In the genomic region with DNA sequence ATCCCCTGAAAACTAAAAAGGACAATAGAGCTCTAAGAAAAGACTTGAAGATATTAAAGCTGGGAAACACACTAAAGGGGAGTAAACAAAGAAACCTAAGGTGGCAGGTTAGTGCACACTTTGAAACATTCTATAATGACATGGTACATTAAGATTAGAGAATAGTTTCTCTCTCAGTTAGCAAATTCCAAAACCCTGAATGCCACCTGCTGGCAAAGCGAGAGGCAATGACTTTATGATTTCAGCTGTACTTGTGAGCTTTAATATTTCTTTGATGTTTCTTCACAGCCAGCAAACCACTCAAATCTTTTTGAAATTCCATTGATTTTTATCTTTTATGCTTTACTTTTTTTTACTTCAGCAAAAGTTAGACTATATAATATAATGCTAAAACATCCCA, we compare ENCODE assay signal across 12 cellular contexts.
DNase-seq lines count a peak whose midpoint lies in the region; ATAC-seq, FAIRE-seq and TF ChIP-seq lines count a peak whose summit lies in the region.
"Had no signal": no experiment of that assay in that cellular context is flagged by ENCODE, and none has a peak within 500 bp of the region (broad histone marks: within the 10 kb centered on the region; RNA-seq: fewer than 3 reads in every experiment).

No MANE protein-coding gene starts in this region.

- no peak for TF ChIP-seq POLR2A in right lobe of liver (IDR thresholded peaks at IDR 0.05)
- TF ChIP-seq POLR2A in ovary (IDR thresholded peaks at IDR 0.05) = no peak

- TF ChIP-seq CTCF in Caco-2 (IDR thresholded peaks at IDR 0.05; ENCODE audit: insufficient read depth in 1 of 2, low read depth in 1 of 2, low read length in 1 of 2, severe bottlenecking in 1 of 2, unreplicated experiment in 1 of 2) (peak; percentile 21 to 52), right lobe of liver (IDR thresholded peaks at IDR 0.05) (peak in 3 of 4 donors; percentile 13 to 34 (median 21)), ovary (IDR thresholded peaks at IDR 0.05) (no peak)

- FAIRE-seq in HTR-8/SVneo (lab: Jason Lieb, UNC) = no peak

- H3K27ac ChIP-seq in right lobe of liver (no peak overlapping the region), ovary (no peak overlapping the region)
- H3K27ac ChIP-seq: uterus had no signal

- no peaks in the 10 kb centered on the region for H3K9me3 Mint-ChIP-seq in Caco-2 (ENCODE audit: unreplicated experiment)
- peaks cover 3% of the 10 kb centered on the region for H3K9me3 Mint-ChIP-seq in stimulated activated memory B cell treated with anti-CD40 and anti-IgM and Interleukin-4, amounts not matched to agents 10 μg/mL and 1 μg/mL and 100 μg/mL, for 72 hours
- H3K9me3 Mint-ChIP-seq: brain; natural killer cell treated with Interleukin-12 subunit alpha and Interleukin-12 subunit beta and Interleukin-15 and Interleukin-18, amount 100 ng/mL, for 72 hours had no signal

- 63% methylated on average over 1 of the region's 1 CpG for WGBS in right lobe of liver (ENCODE audit: insufficient coverage, low coverage, low lambda C conversion rate, missing lambda C conversion rate)
- 27 to 44% (median 36%) methylated on average over 1 of the region's 1 CpG for WGBS in ovary, 3 donors

- H3K9me3 ChIP-seq in Caco-2 (no peaks in the 10 kb centered on the region), right lobe of liver (no peaks in the 10 kb centered on the region), ovary (no peaks in the 10 kb centered on the region)
- H3K9me3 ChIP-seq: uterus had no signal

- H3K4me3 ChIP-seq in Caco-2 (ENCODE audit: low read depth, low read length) (no peak overlapping the region), right lobe of liver (no peak overlapping the region), ovary (no peak overlapping the region)
- H3K4me3 ChIP-seq: uterus had no signal

- POLR2A ChIA-PET in Caco-2 (lab: Charles Lee) = no interaction called here

- no peaks in the 10 kb centered on the region for H3K27me3 Mint-ChIP-seq in Caco-2 (ENCODE audit: insufficient read depth, unreplicated experiment)
- H3K27me3 Mint-ChIP-seq in stimulated activated memory B cell treated with anti-CD40 and anti-IgM and Interleukin-4, amounts not matched to agents 10 μg/mL and 1 μg/mL and 100 μg/mL, for 72 hours = no peaks in the 10 kb centered on the region
- H3K27me3 Mint-ChIP-seq: brain had no signal

- CTCF ChIA-PET in Caco-2 (lab: Charles Lee) = interaction anchor here (0.6 to 1.0 kb wide), 4 partner anchors 54 to 166 kb away, joined by 4 to 6 read pairs (median 5); no protein-coding TSS in a partner anchor

- BruUV-seq in Caco-2 (replicated peaks; lab: Mats Ljungman, UMichigan) = no TSS peak

- H3K27ac Mint-ChIP-seq in Caco-2 (ENCODE audit: unreplicated experiment) = no peak overlapping the region
- no peak overlapping the region for H3K27ac Mint-ChIP-seq in stimulated activated memory B cell treated with anti-CD40 and anti-IgM and Interleukin-4, amounts not matched to agents 10 μg/mL and 1 μg/mL and 100 μg/mL, for 72 hours
- H3K27ac Mint-ChIP-seq: brain; natural killer cell treated with Interleukin-12 subunit alpha and Interleukin-12 subunit beta and Interleukin-15 and Interleukin-18, amount 100 ng/mL, for 72 hours had no signal

- no peak for TF ChIP-seq EP300 in ovary (IDR thresholded peaks at IDR 0.05)

- intact Hi-C loops in Caco-2 (cut with micrococcal nuclease; ENCODE audit: unreplicated experiment) (loop anchor here (5.0 kb wide), 2 partner anchors 49 to 169 kb away; no protein-coding TSS in a partner anchor), right lobe of liver (cut with DNase I) (no loop called here), ovary (cut with DNase I) (no loop called here)

- peaks cover 93% of the 10 kb centered on the region for H3K36me3 Mint-ChIP-seq in Caco-2 (ENCODE audit: insufficient read depth, unreplicated experiment)
- no peaks in the 10 kb centered on the region for H3K36me3 Mint-ChIP-seq in stimulated activated memory B cell treated with anti-CD40 and anti-IgM and Interleukin-4, amounts not matched to agents 10 μg/mL and 1 μg/mL and 100 μg/mL, for 72 hours
- H3K36me3 Mint-ChIP-seq: brain; natural killer cell treated with Interleukin-12 subunit alpha and Interleukin-12 subunit beta and Interleukin-15 and Interleukin-18, amount 100 ng/mL, for 72 hours had no signal

- H3K36me3 ChIP-seq in Caco-2 (ENCODE audit: control insufficient read depth, insufficient read depth, low read length) (no peaks in the 10 kb centered on the region; the same call in 1 of the 2 replicates), right lobe of liver (no peaks in the 10 kb centered on the region), ovary (no peaks in the 10 kb centered on the region)
- H3K36me3 ChIP-seq: uterus had no signal

- ATAC-seq in right lobe of liver = no peak
- ATAC-seq in stimulated activated memory B cell treated with anti-CD40 and anti-IgM and Interleukin-4, amounts not matched to agents 10 μg/mL and 1 μg/mL and 100 μg/mL, for 72 hours = no peak
- ATAC-seq: natural killer cell treated with Interleukin-12 subunit alpha and Interleukin-12 subunit beta and Interleukin-15 and Interleukin-18, amount 100 ng/mL, for 72 hours had no signal

- DNase-seq in Caco-2 (no peak), HTR-8/SVneo (ENCODE audit: insufficient read length, low spot score) (peak; percentile 5), UCSD-AML1 (lab: John Stamatoyannopoulos, UW; ENCODE audit: unreplicated experiment) (peak; percentile 17), right lobe of liver (no peak), AG20443 (ENCODE audit: low spot score) (no peak), germinal center (ENCODE audit: low spot score) (no peak), ovary (no peak)
- DNase-seq: glutamatergic neuron, uterus had no signal

- H3K4me1 ChIP-seq in Caco-2 = no peaks in the 10 kb centered on the region
- H3K4me1 ChIP-seq in right lobe of liver = no peaks in the 10 kb centered on the region
- H3K4me1 ChIP-seq in ovary (ENCODE audit: insufficient read depth) = no peaks in the 10 kb centered on the region
- H3K4me1 ChIP-seq: uterus had no signal

- peaks cover 9% of the 10 kb centered on the region for H3K4me1 Mint-ChIP-seq in Caco-2 (ENCODE audit: low read depth, unreplicated experiment)
- no peaks in the 10 kb centered on the region for H3K4me1 Mint-ChIP-seq in stimulated activated memory B cell treated with anti-CD40 and anti-IgM and Interleukin-4, amounts not matched to agents 10 μg/mL and 1 μg/mL and 100 μg/mL, for 72 hours
- H3K4me1 Mint-ChIP-seq: brain had no signal

- no peaks in the 10 kb centered on the region for H3K27me3 ChIP-seq in Caco-2 (replicated peaks; ENCODE audit: control insufficient read depth, insufficient read depth, low read length)
- no peaks in the 10 kb centered on the region for H3K27me3 ChIP-seq in right lobe of liver
- no peaks in the 10 kb centered on the region for H3K27me3 ChIP-seq in ovary
- H3K27me3 ChIP-seq: uterus had no signal

- H3K4me3 Mint-ChIP-seq in Caco-2 (ENCODE audit: unreplicated experiment) = no peak overlapping the region
- H3K4me3 Mint-ChIP-seq in stimulated activated memory B cell treated with anti-CD40 and anti-IgM and Interleukin-4, amounts not matched to agents 10 μg/mL and 1 μg/mL and 100 μg/mL, for 72 hours = no peak overlapping the region
- H3K4me3 Mint-ChIP-seq: brain; natural killer cell treated with Interleukin-12 subunit alpha and Interleukin-12 subunit beta and Interleukin-15 and Interleukin-18, amount 100 ng/mL, for 72 hours had no signal

Comparison
In these comparisons a context has a peak if more than half of its experiments do, and no peak if none do; other contexts are left out.
1. DNase-seq: peak in HTR-8/SVneo (single experiment) and UCSD-AML1 (single experiment); none in Caco-2 (0 of 2), right lobe of liver (0 of 3), AG20443 (single experiment), germinal center (single experiment) and ovary (0 of 5).
2. CTCF ChIP-seq: peak in Caco-2 (2 of 2) and right lobe of liver (3 of 4); none in ovary (0 of 3).